27 cellular contexts compared by ENCODE assay signal in genomic region chr14:65664436-65664835, GRCh38.
"Had no signal": no experiment of that assay in that cellular context is flagged by ENCODE, and none has a peak within 500 bp of the region (broad histone marks: within the 10 kb centered on the region; RNA-seq: fewer than 3 reads in every experiment).

No MANE protein-coding gene starts in this region.

- H3K4me3 ChIP-seq: breast epithelium, coronary artery, gastroesophageal sphincter, left lung, lung, ovary, psoas muscle, stomach, transverse colon had no signal

- H3K4me1 ChIP-seq: breast epithelium, gastroesophageal sphincter, left lung, psoas muscle, transverse colon had no signal

- H3K36me3 ChIP-seq: breast epithelium, left lung, ovary, transverse colon had no signal

- H3K9me3 ChIP-seq: breast epithelium, gastroesophageal sphincter, left lung, ovary, psoas muscle, stomach, transverse colon had no signal

- H3K4me1 Mint-ChIP-seq: activated T-helper 17 cell treated with anti-CD3 and anti-CD28 coated beads, Interleukin-2, amount 50 U/mL, for 72 hours; stimulated activated effector memory CD8-positive, alpha-beta T cell treated with anti-CD3 and anti-CD28 coated beads, Interleukin-12 subunit alpha, Interleukin-12 subunit beta, amount 100 ng/mL, for 72 hours had no signal

- H3K27me3 ChIP-seq: breast epithelium, gastroesophageal sphincter, left lung, ovary, stomach, transverse colon had no signal

- H3K27ac Mint-ChIP-seq: activated CD4-positive, alpha-beta T cell treated with anti-CD3 and anti-CD28 coated beads for 36 hours; activated naive CD8-positive, alpha-beta T cell treated with anti-CD3 and anti-CD28 coated beads, Interleukin-2, amount 10 ng/mL, durations not matched to agents 7 days and 5 days; activated T-cell treated with anti-CD3 and anti-CD28 coated beads, Interleukin-2, amount 50 U/mL, for 24 hours; activated T-helper 17 cell treated with anti-CD3 and anti-CD28 coated beads, Interleukin-2, amount 50 U/mL, for 72 hours; endodermal cell; stimulated activated effector memory CD8-positive, alpha-beta T cell treated with anti-CD3 and anti-CD28 coated beads, Interleukin-12 subunit alpha, Interleukin-12 subunit beta, amount 100 ng/mL, for 72 hours; T-cell; T-helper 2 cell treated with Interferon-gamma antibody and Interleukin-4, amounts not matched to agents 5 μg/mL and 100 μg/mL, for 36 hours had no signal

- H3K36me3 Mint-ChIP-seq: stimulated activated effector memory CD8-positive, alpha-beta T cell treated with anti-CD3 and anti-CD28 coated beads, Interleukin-12 subunit alpha, Interleukin-12 subunit beta, amount 100 ng/mL, for 72 hours had no signal

- H3K9me3 Mint-ChIP-seq: activated T-cell treated with anti-CD3 and anti-CD28 coated beads, Interleukin-2, amount 50 U/mL, for 24 hours; activated T-helper 17 cell treated with anti-CD3 and anti-CD28 coated beads, Interleukin-2, amount 50 U/mL, for 72 hours; endodermal cell; naive thymus-derived CD8-positive, alpha-beta T cell; stimulated activated effector memory CD8-positive, alpha-beta T cell treated with anti-CD3 and anti-CD28 coated beads, Interleukin-12 subunit alpha, Interleukin-12 subunit beta, amount 100 ng/mL, for 72 hours; T-cell; T-helper 2 cell treated with Interferon-gamma antibody and Interleukin-4, amounts not matched to agents 5 μg/mL and 100 μg/mL, for 36 hours had no signal

- H3K4me3 Mint-ChIP-seq: activated CD4-positive, alpha-beta T cell treated with anti-CD3 and anti-CD28 coated beads for 36 hours; activated naive CD8-positive, alpha-beta T cell treated with anti-CD3 and anti-CD28 coated beads, Interleukin-2, amount 10 ng/mL, durations not matched to agents 7 days and 5 days; activated T-cell treated with anti-CD3 and anti-CD28 coated beads, Interleukin-2, amount 50 U/mL, for 24 hours; activated T-helper 17 cell treated with anti-CD3 and anti-CD28 coated beads, Interleukin-2, amount 50 U/mL, for 72 hours; endodermal cell; naive thymus-derived CD8-positive, alpha-beta T cell; stimulated activated effector memory CD8-positive, alpha-beta T cell treated with anti-CD3 and anti-CD28 coated beads, Interleukin-12 subunit alpha, Interleukin-12 subunit beta, amount 100 ng/mL, for 72 hours; T-cell; T-helper 2 cell treated with Interferon-gamma antibody and Interleukin-4, amounts not matched to agents 5 μg/mL and 100 μg/mL, for 36 hours had no signal

- DNase-seq: activated CD4-positive, alpha-beta T cell treated with anti-CD3 and anti-CD28 coated beads for 36 hours; activated CD4-positive, alpha-beta T cell treated with anti-CD3 and anti-CD28 coated beads, Interleukin-2, amount 50 U/mL, for 4 hours; activated CD8-positive, alpha-beta memory T cell treated with anti-CD3 and anti-CD28 coated beads for 24 hours; activated CD8-positive, alpha-beta memory T cell treated with anti-CD3 and anti-CD28 coated beads, Interleukin-2, amount 50 U/mL, for 4 hours; activated naive CD8-positive, alpha-beta T cell treated with anti-CD3 and anti-CD28 coated beads, Interleukin-2, amount 10 ng/mL, durations not matched to agents 7 days and 5 days; activated T-cell treated with anti-CD3 and anti-CD28 coated beads, Interleukin-2, amount 50 U/mL, for 24 hours; amniotic stem cell; cerebellar nuclear complex; endodermal cell; head of caudate nucleus; kidney glomerular epithelial cell; left lung; naive thymus-derived CD8-positive, alpha-beta T cell; ovary; psoas muscle; right cardiac atrium; stomach; T-cell; transverse colon had no signal

- FAIRE-seq: urothelium cell line had no signal

- H3K27ac ChIP-seq: breast epithelium, coronary artery, gastroesophageal sphincter, left lung, ovary, psoas muscle, stomach, transverse colon had no signal

- H3K27me3 Mint-ChIP-seq: activated CD4-positive, alpha-beta T cell treated with anti-CD3 and anti-CD28 coated beads for 36 hours; activated naive CD8-positive, alpha-beta T cell treated with anti-CD3 and anti-CD28 coated beads, Interleukin-2, amount 10 ng/mL, durations not matched to agents 7 days and 5 days; activated T-cell treated with anti-CD3 and anti-CD28 coated beads, Interleukin-2, amount 50 U/mL, for 24 hours; activated T-helper 17 cell treated with anti-CD3 and anti-CD28 coated beads, Interleukin-2, amount 50 U/mL, for 72 hours; naive thymus-derived CD8-positive, alpha-beta T cell; T-cell had no signal
